ENCODE assay signal across 1 cellular context in the genomic region with DNA sequence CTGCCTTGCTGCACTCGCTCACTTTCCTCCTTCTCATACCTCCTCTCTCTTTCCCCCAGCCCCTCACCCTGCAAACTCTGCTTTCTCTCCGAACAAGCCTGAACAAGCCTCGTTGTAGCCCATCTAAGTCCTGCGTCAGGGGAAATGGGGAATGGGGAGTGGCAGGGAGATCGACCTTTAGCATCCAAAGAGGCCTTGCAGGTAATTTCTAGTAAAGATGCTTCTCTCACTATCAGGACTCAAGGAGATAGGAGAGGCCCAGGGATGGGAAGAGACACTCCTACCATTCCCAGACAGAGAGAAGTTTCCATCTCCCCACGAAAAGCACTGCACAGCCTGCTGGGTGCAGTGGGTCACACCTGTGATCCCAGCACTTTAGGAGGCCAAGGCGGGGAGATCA.
TF ChIP-seq lines count a peak whose summit lies in the region.

No MANE protein-coding gene starts in this region.

TF ChIP-seq in IMR-90, 13 proteins besides CTCF, POLR2A, EP300 and RAD21:
- TF ChIP-seq MXI1 (IDR thresholded peaks at IDR 0.05; ENCODE audit: borderline replicate concordance, low read depth, low read length) (no peak), SMC3 (IDR thresholded peaks at IDR 0.05; ENCODE audit: low read depth, low read length) (no peak), FOS (IDR thresholded peaks at IDR 0.05; ENCODE audit: low read depth, low read length) (no peak), RFX5 (IDR thresholded peaks at IDR 0.05; ENCODE audit: low read depth, low read length) (no peak), CEBPB (IDR thresholded peaks at IDR 0.05; ENCODE audit: low read depth, low read length) (no peak), NFE2L2 (IDR thresholded peaks at IDR 0.05; ENCODE audit: low read depth, low read length) (no peak), RCOR1 (IDR thresholded peaks at IDR 0.05; ENCODE audit: insufficient replicate concordance, low read length) (no peak), CHD1 (IDR thresholded peaks at IDR 0.05; ENCODE audit: low read depth, low read length) (no peak), MAZ (IDR thresholded peaks at IDR 0.05; ENCODE audit: borderline replicate concordance, low read depth, low read length) (no peak), BHLHE40 (IDR thresholded peaks at IDR 0.05; ENCODE audit: low read depth, low read length) (no peak), MAFK (IDR thresholded peaks at IDR 0.05; ENCODE audit: low read depth, low read length) (no peak)
- TF ChIP-seq, protein P1, sequence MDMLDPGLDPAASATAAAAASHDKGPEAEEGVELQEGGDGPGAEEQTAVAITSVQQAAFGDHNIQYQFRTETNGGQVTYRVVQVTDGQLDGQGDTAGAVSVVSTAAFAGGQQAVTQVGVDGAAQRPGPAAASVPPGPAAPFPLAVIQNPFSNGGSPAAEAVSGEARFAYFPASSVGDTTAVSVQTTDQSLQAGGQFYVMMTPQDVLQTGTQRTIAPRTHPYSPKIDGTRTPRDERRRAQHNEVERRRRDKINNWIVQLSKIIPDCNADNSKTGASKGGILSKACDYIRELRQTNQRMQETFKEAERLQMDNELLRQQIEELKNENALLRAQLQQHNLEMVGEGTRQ (IDR thresholded peaks at IDR 0.05; ENCODE audit: low read depth, low read length) = no peak
